7 cellular contexts compared by ENCODE assay signal in genomic region chr12:49345048-49345839, GRCh38. TPM values are rescaled to one million over a fixed set of nuclear protein-coding genes. Genes with fewer than 3 reads are reported as not detected.
DNase-seq lines count a peak whose midpoint lies in the region; ATAC-seq and TF ChIP-seq lines count a peak whose summit lies in the region.
"Had no signal": no experiment of that assay in that cellular context is flagged by ENCODE, and none has a peak within 500 bp of the region (broad histone marks: within the 10 kb centered on the region; RNA-seq: fewer than 3 reads in every experiment).

No MANE protein-coding gene starts in this region.

- no peaks in the 10 kb centered on the region for H3K36me3 ChIP-seq in HUES6 (ENCODE audit: control insufficient read depth, insufficient read depth, low read length)

- H3K27me3 ChIP-seq in AG04450 (ENCODE audit: control insufficient read depth, insufficient read depth, low read length) (peaks cover 66% of the 10 kb centered on the region), HUES6 (ENCODE audit: control insufficient read depth, insufficient read depth, low read length) (peaks cover 95% of the 10 kb centered on the region), dorsolateral prefrontal cortex (peaks cover 0 to 83% (median 47%) of the 10 kb centered on the region in 45 donors)

- no peak overlapping the region for H3K9ac ChIP-seq in HUES6 (ENCODE audit: low read length)

- H3K4me1 ChIP-seq in HUES6 (ENCODE audit: control insufficient read depth, insufficient read depth, low read length) = peaks cover 36% of the 10 kb centered on the region

- H3K4me3 ChIP-seq in AG04450 (ENCODE audit: low read depth, low read length) (peak overlapping the region; percentile 46), HUES6 (ENCODE audit: low read depth, low read length) (peak overlapping the region; percentile 63), dorsolateral prefrontal cortex (peak overlapping the region; percentile 20 to 67 (median 52))

- intact Hi-C loops in dorsolateral prefrontal cortex (cut with DNase I) = loop anchor here (5.0 to 10.0 kb wide), 2 partner anchors 222 to 240 kb away; partner anchors contain the start of gene MCRS1 (in 1 of the 2)

- no peak overlapping the region for H3K27ac ChIP-seq in AG04450 (ENCODE audit: low read depth, low read length)
- no peak overlapping the region for H3K27ac ChIP-seq in HUES6 (ENCODE audit: low read depth, low read length)
- peak overlapping the region in 2 of 59 donors; percentile 15 to 68 for H3K27ac ChIP-seq in dorsolateral prefrontal cortex

- H3K9me3 ChIP-seq in AG04450 (ENCODE audit: control insufficient read depth, insufficient read depth, low read length) (no peaks in the 10 kb centered on the region; the same call in 1 of the 2 replicates), HUES6 (ENCODE audit: control insufficient read depth, insufficient read depth, low read depth, low read length) (no peaks in the 10 kb centered on the region)

- CTCF ChIA-PET in AG04450 (lab: Charles Lee) = interaction anchor here (3.6 to 5.5 kb wide), 2 partner anchors 12 to 13 kb away, joined by 52 to 123 read pairs; no protein-coding TSS in a partner anchor

- ATAC-seq in GM18909 (IDR thresholded peaks at IDR 0.05; ENCODE audit: poor library complexity, unreplicated experiment) = no peak
- ATAC-seq: HCT116 had no signal

- no peak for TF ChIP-seq CTCF in AG04450 (IDR thresholded peaks at IDR 0.05; ENCODE audit: low read depth, low read length)
- TF ChIP-seq CTCF in dorsolateral prefrontal cortex (IDR thresholded peaks at IDR 0.05 in 54 of 56, conservative IDR thresholded peaks at IDR 0.05 in 2 of 56; ENCODE audit: low read depth in 1 of 56, partially characterized antibody in 56 of 56) = peak in 1 of 56 donors; percentile 23

- POLR2A ChIA-PET in AG04450 (lab: Yijun Ruan, JAX) = no interaction called here

- DNase-seq in AG04450 (ENCODE audit: low read depth, low spot score) = no peak
- DNase-seq in dorsolateral prefrontal cortex = peak in 2 of 10 donors; percentile 26 to 46
- DNase-seq in retina = peak; percentile 67
- no peak for DNase-seq in KG1 (lab: John Stamatoyannopoulos, UW)

RNA-seq across cellular contexts. Expression of gene DNAJC22, which starts 1.4 kb away (rescaled TPM):
- 11.3 and 12.2 TPM in 2 replicates for polyA plus RNA-seq in AG04450 (2011; rRNA removed)
- polyA minus RNA-seq in AG04450 (2011; rRNA and poly(A)+ RNA removed) = 6.9 and 7.1 TPM in 2 replicates
- 1 to 10 TPM in 115 of 120 experiments, under 1 TPM in 5; 0.49 to 8.3 (median 3.0) TPM for total RNA-seq in dorsolateral prefrontal cortex

RNA-seq across cellular contexts. Expression of gene C1QL4, which starts 8.3 kb away (rescaled TPM):
- 0.06 TPM in 1 of 2 replicates, not detected in the other for polyA plus RNA-seq in AG04450 (2011; rRNA removed)
- not detected in 2 replicates for polyA minus RNA-seq in AG04450 (2011; rRNA and poly(A)+ RNA removed)
- total RNA-seq in dorsolateral prefrontal cortex = 1 to 10 TPM in 5 of 120 experiments, under 1 TPM in 64, not detected in 51; 0.19 to 1.4 (median 0.44) TPM

RNA-seq across cellular contexts. Expression of gene SPATS2, which starts 22.0 kb away (rescaled TPM):
- polyA plus RNA-seq in AG04450 (2011; rRNA removed) = 78.2 and 100 TPM in 2 replicates
- polyA minus RNA-seq in AG04450 (2011; rRNA and poly(A)+ RNA removed) = 63.4 and 80.5 TPM in 2 replicates
- 10 to 100 TPM; 19.1 to 67.2 (median 43.0) TPM for total RNA-seq in dorsolateral prefrontal cortex

RNA-seq across cellular contexts. Expression of gene TROAP, which starts 22.2 kb away (rescaled TPM):
- 7.6 and 10.3 TPM in 2 replicates for polyA plus RNA-seq in AG04450 (2011; rRNA removed)
- 13.7 and 15.9 TPM in 2 replicates for polyA minus RNA-seq in AG04450 (2011; rRNA and poly(A)+ RNA removed)
- 1 to 10 TPM in 3 of 120 experiments, under 1 TPM in 15, not detected in 102; 0.17 to 1.9 (median 0.52) TPM for total RNA-seq in dorsolateral prefrontal cortex

RNA-seq across cellular contexts. Expression of gene PRPH, which starts 50.3 kb away (rescaled TPM):
- not detected in 2 replicates for polyA plus RNA-seq in AG04450 (2011; rRNA removed)
- not detected in 2 replicates for polyA minus RNA-seq in AG04450 (2011; rRNA and poly(A)+ RNA removed)
- total RNA-seq in dorsolateral prefrontal cortex = 1 to 10 TPM in 40 of 120 experiments, under 1 TPM in 58, not detected in 22; 0.15 to 10.0 (median 0.84) TPM
